9 cellular contexts compared by ENCODE assay signal in the genomic region with DNA sequence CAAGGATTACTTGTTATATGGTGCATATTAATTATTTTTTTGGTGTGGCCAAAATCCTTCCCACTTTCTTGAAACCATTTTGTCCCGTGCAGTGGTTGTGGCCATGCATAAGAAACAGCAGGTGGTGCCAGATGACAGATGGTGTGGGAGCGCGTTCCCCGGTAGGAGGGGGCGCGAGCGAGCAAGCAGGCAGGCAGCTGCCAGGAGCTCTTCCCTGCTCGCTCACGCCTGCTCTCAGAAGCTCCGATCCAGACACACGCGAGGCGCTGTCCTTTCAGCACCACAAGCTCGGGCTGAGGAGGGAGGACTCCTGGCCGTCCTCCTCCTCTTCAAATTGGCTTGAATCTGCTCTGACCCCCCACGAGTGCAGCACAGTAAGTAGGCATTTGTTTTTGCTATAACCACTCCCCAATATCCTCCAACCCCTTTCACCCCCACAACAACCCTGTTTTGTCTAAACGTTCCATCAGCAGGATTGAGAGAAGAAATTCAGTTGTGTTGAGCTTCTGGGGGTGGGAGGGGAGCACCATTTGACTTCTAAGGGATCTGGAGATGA. TPM values are rescaled to one million over a fixed set of nuclear protein-coding genes. Genes with fewer than 3 reads are reported as not detected.
A peak's percentile ranks its signal among the peaks of the same experiment; 100 is the strongest.
DNase-seq lines count a peak whose midpoint lies in the region; ATAC-seq and TF ChIP-seq lines count a peak whose summit lies in the region.
"Had no signal": no experiment of that assay in that cellular context is flagged by ENCODE, and none has a peak within 500 bp of the region (broad histone marks: within the 10 kb centered on the region; RNA-seq: fewer than 3 reads in every experiment).

A gene (plus strand): TSS at position 237 of the 556 bp plus-strand sequence. CDS start 1,050 bp downstream, outside the sequence.

- intact Hi-C loops in prostate gland (cut with DNase I), result loop anchor here (2.0 kb wide), 1 partner anchor 265 kb away; no protein-coding TSS in a partner anchor

- peaks cover 3 to 19% (median 8%) of the 10 kb centered on the region in 3 donors for H3K27me3 Mint-ChIP-seq in immature natural killer cell (ENCODE audit: low read depth in 3 of 3)

- H3K4me1 ChIP-seq in adipocyte (ENCODE audit: control insufficient read depth, insufficient read depth, low read length), result no peaks in the 10 kb centered on the region
- no peaks in the 10 kb centered on the region for H3K4me1 ChIP-seq in cardiac muscle cell (ENCODE audit: low read depth)
- H3K4me1 ChIP-seq in prostate gland (replicated peaks), result no peaks in the 10 kb centered on the region

- no peak within 1 kb of the TSS for H3K4me3 Mint-ChIP-seq in immature natural killer cell

- H3K9me3 ChIP-seq in adipocyte (ENCODE audit: control insufficient read depth, low read length), result no peaks in the 10 kb centered on the region
- H3K9me3 ChIP-seq in cardiac muscle cell (ENCODE audit: low read depth), result no peaks in the 10 kb centered on the region
- no peaks in the 10 kb centered on the region for H3K9me3 ChIP-seq in prostate gland
- H3K9me3 ChIP-seq: thoracic aorta had no signal

- ATAC-seq in GM21367 (IDR thresholded peaks at IDR 0.05; ENCODE audit: unreplicated experiment), result peak; percentile 86

- no peak for TF ChIP-seq POLR2A in prostate gland (IDR thresholded peaks at IDR 0.05)

- H3K27ac Mint-ChIP-seq in immature natural killer cell, result no peak within 1 kb of the TSS

- TF ChIP-seq CTCF in cardiac muscle cell (IDR thresholded peaks at IDR 0.05; ENCODE audit: low read depth, low read length) (peak; percentile 83), prostate gland (IDR thresholded peaks at IDR 0.05) (peak in 3 of 4 experiments; percentile 59 to 87 (median 65))

- H3K4me3 ChIP-seq in adipocyte (ENCODE audit: low read length) (no peak within 1 kb of the TSS), cardiac muscle cell (no peak within 1 kb of the TSS), prostate gland (no peak within 1 kb of the TSS)
- H3K4me3 ChIP-seq: thoracic aorta had no signal

- H3K9me3 Mint-ChIP-seq in immature natural killer cell, result no peaks in the 10 kb centered on the region

- H3K27me3 ChIP-seq in adipocyte (replicated peaks; ENCODE audit: control insufficient read depth, insufficient read depth, low read length), result peaks cover 22% of the 10 kb centered on the region
- H3K27me3 ChIP-seq in cardiac muscle cell, result no peaks in the 10 kb centered on the region
- H3K27me3 ChIP-seq in prostate gland (replicated peaks; ENCODE audit: insufficient read depth), result peaks cover 2% of the 10 kb centered on the region

- DNase-seq in DMS53 (lab: John Stamatoyannopoulos, UW), result peak; percentile 98
- DNase-seq in HK-2 (ENCODE audit: unreplicated experiment), result peak; percentile 72
- peak; percentile 96 for DNase-seq in NCI-H69 (lab: John Stamatoyannopoulos, UW)
- peak; percentile 81 for DNase-seq in adipocyte (ENCODE audit: low read depth)
- DNase-seq in cardiac muscle cell (ENCODE audit: low read depth in 1 of 2, low spot score in 1 of 2), result peak; percentile 96 to 97
- peak; percentile 74 for DNase-seq in prostate gland (ENCODE audit: low spot score)
- no peak for DNase-seq in immature natural killer cell

- no peaks in the 10 kb centered on the region for H3K36me3 Mint-ChIP-seq in immature natural killer cell

- H3K36me3 ChIP-seq in adipocyte (ENCODE audit: control insufficient read depth, insufficient read depth, low read length, severe bottlenecking), result no peaks in the 10 kb centered on the region
- no peaks in the 10 kb centered on the region for H3K36me3 ChIP-seq in cardiac muscle cell
- H3K36me3 ChIP-seq in prostate gland, result no peaks in the 10 kb centered on the region
- H3K36me3 ChIP-seq: thoracic aorta had no signal

- H3K27ac ChIP-seq in cardiac muscle cell (no peak within 1 kb of the TSS), prostate gland (no peak within 1 kb of the TSS)
- H3K27ac ChIP-seq: thoracic aorta had no signal

- H3K9ac ChIP-seq in adipocyte (ENCODE audit: low read length), result no peak within 1 kb of the TSS

- no peaks in the 10 kb centered on the region for H3K4me1 Mint-ChIP-seq in immature natural killer cell

- WGBS in prostate gland, result 3% methylated on average over 17 of the region's 17 CpGs

RNA-seq across cellular contexts. Expression of the gene that starts here (rescaled TPM):
- total RNA-seq in cardiac muscle cell (0.57 TPM in 1 of 2 replicates, not detected in the other), prostate gland (under 1 TPM in 1 of 2 donors, not detected in 1; 0.74 TPM)
- polyA plus RNA-seq in cardiac muscle cell (0.24 TPM in 1 of 2 replicates, not detected in the other), immature natural killer cell (not detected)
- total RNA-seq: thoracic aorta had no signal

Comparison
In these comparisons a context has a peak if more than half of its experiments do, and no peak if none do; other contexts are left out.
1. Peak in DNase-seq in cardiac muscle cell; RNA of the gene not detected or under 1 TPM.
2. Peak in DNase-seq in prostate gland; RNA of the gene not detected or under 1 TPM.
3. DNase-seq: peak in DMS53 (single experiment), HK-2 (single experiment), NCI-H69 (single experiment) and adipocyte (single experiment); none in immature natural killer cell (0 of 3).